ENCODE assay signal across 11 cellular contexts in the genomic region with DNA sequence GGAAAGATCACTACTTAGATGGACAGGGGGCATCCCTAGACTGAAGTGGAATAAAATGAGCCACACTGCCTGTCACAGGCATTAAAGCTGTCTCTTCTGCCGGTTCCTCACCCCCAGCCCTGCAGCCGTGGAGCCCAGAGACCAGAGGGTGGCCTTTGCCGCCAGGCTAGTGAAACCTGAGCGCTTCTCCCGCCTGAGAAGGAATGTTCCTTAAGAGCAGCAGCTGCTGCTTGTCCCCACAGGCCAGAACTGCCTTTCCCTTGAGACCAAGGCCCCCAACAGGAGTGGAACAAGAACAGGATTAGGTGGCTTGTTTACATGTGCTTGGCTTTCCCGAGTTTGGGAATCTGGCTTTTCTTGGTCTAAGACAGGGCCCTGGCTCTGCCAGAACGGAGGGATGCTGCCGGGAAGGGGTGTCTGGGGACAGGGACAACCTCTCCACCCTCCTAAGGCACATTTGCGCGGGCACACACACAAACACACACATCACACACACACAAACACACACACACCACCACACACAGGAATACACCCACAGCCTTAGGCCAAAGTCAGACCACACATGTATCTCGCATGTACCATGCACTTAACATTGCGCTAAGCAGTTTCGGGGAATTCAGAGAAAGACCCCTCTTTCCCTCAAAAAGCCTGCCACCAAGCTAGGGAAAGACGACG.
DNase-seq lines count a peak whose midpoint lies in the region; ATAC-seq and TF ChIP-seq lines count a peak whose summit lies in the region.
"Had no signal": no experiment of that assay in that cellular context is flagged by ENCODE, and none has a peak within 500 bp of the region (broad histone marks: within the 10 kb centered on the region; RNA-seq: fewer than 3 reads in every experiment).

No MANE protein-coding gene starts in this region.

- H3K9me3 ChIP-seq in H9 (ENCODE audit: control insufficient read depth, low read depth, low read length) (no peaks in the 10 kb centered on the region), right cardiac atrium (ENCODE audit: control insufficient read depth, low read length) (no peaks in the 10 kb centered on the region), prostate gland (no peaks in the 10 kb centered on the region)

- intact Hi-C loops in right cardiac atrium (cut with DNase I) (loop anchor here (10.0 kb wide), 4 partner anchors 49 to 309 kb away; a partner anchor contains a TSS), prostate gland (cut with DNase I) (loop anchor here (2.0 to 5.0 kb wide), 3 partner anchors 33 to 312 kb away; a partner anchor contains a TSS)

- no peak overlapping the region for H2AK5ac ChIP-seq in H9 (ENCODE audit: insufficient read length, low read length)

- peaks cover 0 to 2% of the 10 kb centered on the region in 2 experiments; a peak in 1 of 5 replicates for H3K9me3 Mint-ChIP-seq in H9
- H3K9me3 Mint-ChIP-seq: activated naive CD4-positive, alpha-beta T cell treated with anti-CD3 and anti-CD28 coated beads, Interleukin-2, amount 10 ng/mL, durations not matched to agents 7 days and 5 days; CD8-positive, alpha-beta T cell had no signal

- no peak overlapping the region for H2BK5ac ChIP-seq in H9 (ENCODE audit: insufficient read length, low read length)

- H3K56ac ChIP-seq in H9 (ENCODE audit: insufficient read length, low read depth, low read length), result no peak overlapping the region

- no peak overlapping the region for H3K4ac ChIP-seq in H9 (ENCODE audit: low read depth, low read length)

- peaks cover 8% of the 10 kb centered on the region; the same call in 1 of the 2 replicates for H3K4me1 ChIP-seq in H9 (ENCODE audit: insufficient read depth, low read length)
- H3K4me1 ChIP-seq in right cardiac atrium (ENCODE audit: control insufficient read depth, insufficient read depth, low read length), result peaks cover 7% of the 10 kb centered on the region
- no peaks in the 10 kb centered on the region for H3K4me1 ChIP-seq in prostate gland (replicated peaks)

- H3K79me2 ChIP-seq in H9 (ENCODE audit: insufficient read depth, low read length), result no peaks in the 10 kb centered on the region

- H3K23ac ChIP-seq in H9 (ENCODE audit: insufficient read length, low read depth, low read length), result no peak overlapping the region

- H3K27ac Mint-ChIP-seq in H9, result peak overlapping the region in 2 of 3 experiments; percentile 83 to 97; a peak in 3 of 7 replicates
- H3K27ac Mint-ChIP-seq: activated naive CD4-positive, alpha-beta T cell treated with anti-CD3 and anti-CD28 coated beads, Interleukin-2, amount 10 ng/mL, durations not matched to agents 7 days and 5 days; CD8-positive, alpha-beta T cell had no signal

- no peak overlapping the region for H3K4me2 ChIP-seq in H9 (ENCODE audit: insufficient read depth, insufficient read length, low read length)

- no CpG with 5 or more reads among the region's 15 CpGs for WGBS in H9 (ENCODE audit: extremely low coverage, insufficient read length, low lambda C conversion rate)
- WGBS in right cardiac atrium, result 55% methylated on average over 15 of the region's 15 CpGs
- WGBS in prostate gland, result 30% methylated on average over 15 of the region's 15 CpGs

- peak overlapping the region in 1 of 2 experiments; percentile 3; a peak in 1 of 5 replicates for H3K4me3 Mint-ChIP-seq in H9
- H3K4me3 Mint-ChIP-seq: activated naive CD4-positive, alpha-beta T cell treated with anti-CD3 and anti-CD28 coated beads, Interleukin-2, amount 10 ng/mL, durations not matched to agents 7 days and 5 days; CD8-positive, alpha-beta T cell had no signal

- H4K8ac ChIP-seq in H9 (replicated peaks; ENCODE audit: insufficient read length, low read depth, low read length), result no peak overlapping the region

- no peak for TF ChIP-seq POLR2A in prostate gland (IDR thresholded peaks at IDR 0.05)

- peak overlapping the region; percentile 16; the same call in 1 of the 2 replicates for H3K14ac ChIP-seq in H9 (ENCODE audit: insufficient read depth, low read length)

- no peak overlapping the region for H2BK20ac ChIP-seq in H9 (ENCODE audit: low read depth, low read length, poor library complexity, severe bottlenecking)

- peaks cover 0 to 9% (median 0%) of the 10 kb centered on the region in 3 experiments; a peak in 2 of 7 replicates for H3K36me3 Mint-ChIP-seq in H9 (ENCODE audit: insufficient read depth in 1 of 3, low read depth in 3 of 3)
- H3K36me3 Mint-ChIP-seq: activated naive CD4-positive, alpha-beta T cell treated with anti-CD3 and anti-CD28 coated beads, Interleukin-2, amount 10 ng/mL, durations not matched to agents 7 days and 5 days; CD8-positive, alpha-beta T cell had no signal

- H2BK15ac ChIP-seq in H9 (ENCODE audit: low read depth, low read length), result no peak overlapping the region

- H2BK120ac ChIP-seq in H9 (ENCODE audit: low read depth, low read length, poor library complexity, severe bottlenecking), result no peak overlapping the region

- peak overlapping the region; percentile 8 for H3K18ac ChIP-seq in H9 (ENCODE audit: insufficient read length, low read depth, low read length)

- H3K4me1 Mint-ChIP-seq in H9, result peaks cover 54 to 66% of the 10 kb centered on the region in 2 experiments
- H3K4me1 Mint-ChIP-seq: activated naive CD4-positive, alpha-beta T cell treated with anti-CD3 and anti-CD28 coated beads, Interleukin-2, amount 10 ng/mL, durations not matched to agents 7 days and 5 days had no signal

- no peak overlapping the region for H2AFZ ChIP-seq in H9 (ENCODE audit: low read length)

- no peak overlapping the region for H3T11ph ChIP-seq in H9 (ENCODE audit: low read length)

- TF ChIP-seq CTCF in H9 (conservative IDR thresholded peaks at IDR 0.05) (no peak), prostate gland (IDR thresholded peaks at IDR 0.05) (no peak)

- peak overlapping the region; percentile 31 for H4K5ac ChIP-seq in H9 (ENCODE audit: insufficient read length, low read depth, low read length)

- no peak overlapping the region for H4K91ac ChIP-seq in H9 (ENCODE audit: insufficient read length, low read depth, low read length)

- H3K27ac ChIP-seq in H9 (ENCODE audit: insufficient read length, low read depth, low read length) (no peak overlapping the region), right cardiac atrium (ENCODE audit: low read length) (no peak overlapping the region), prostate gland (peak overlapping the region; percentile 10 to 11)
- H3K27ac ChIP-seq: SK-N-MC had no signal

- H3K9ac ChIP-seq in H9 (ENCODE audit: extremely low read depth, insufficient read length, low read length), result no peak overlapping the region

- H3K23me2 ChIP-seq in H9 (ENCODE audit: insufficient read length, low read depth, low read length, poor library complexity, severe bottlenecking), result no peaks in the 10 kb centered on the region

- H4K20me1 ChIP-seq in H9 (ENCODE audit: control insufficient read depth, insufficient read depth, insufficient read length), result no peaks in the 10 kb centered on the region

- peak; percentile 71 for DNase-seq in H9
- peak; percentile 96 for DNase-seq in NCI-H82 (lab: John Stamatoyannopoulos, UW)
- no peak for DNase-seq in right cardiac atrium
- DNase-seq in prostate gland (ENCODE audit: low spot score), result no peak
- DNase-seq in NCI-H2029 (lab: John Stamatoyannopoulos, UW), result no peak
- DNase-seq in RPMI8226, result no peak
- DNase-seq in NCI-H1105 (lab: John Stamatoyannopoulos, UW), result no peak

- H3K27me3 ChIP-seq in H9 (ENCODE audit: insufficient read depth, low read length), result no peaks in the 10 kb centered on the region
- H3K27me3 ChIP-seq in right cardiac atrium (ENCODE audit: control insufficient read depth, insufficient read depth), result no peaks in the 10 kb centered on the region
- H3K27me3 ChIP-seq in prostate gland (replicated peaks; ENCODE audit: insufficient read depth), result no peaks in the 10 kb centered on the region

- H3K4me3 ChIP-seq in right cardiac atrium (ENCODE audit: low read length), result no peak overlapping the region
- no peak overlapping the region for H3K4me3 ChIP-seq in prostate gland
- H3K4me3 ChIP-seq: SK-N-MC had no signal

- H3K36me3 ChIP-seq in prostate gland, result no peaks in the 10 kb centered on the region

- H3K27me3 Mint-ChIP-seq in H9 (ENCODE audit: low read depth), result peaks cover 32% of the 10 kb centered on the region

- no peaks in the 10 kb centered on the region for H3K79me1 ChIP-seq in H9 (ENCODE audit: insufficient read depth, low read depth, low read length, poor library complexity, severe bottlenecking)

- ATAC-seq in right cardiac atrium, result peak; percentile 4 to 6
- ATAC-seq in GM21423 (IDR thresholded peaks at IDR 0.05; ENCODE audit: unreplicated experiment), result no peak

- peak overlapping the region; percentile 18 for H2BK12ac ChIP-seq in H9 (ENCODE audit: insufficient read length, low read depth, low read length)

Comparison
In these comparisons a context has a peak if more than half of its experiments do, and no peak if none do; other contexts are left out.
1. DNase-seq: peak in H9 (single experiment) and NCI-H82 (single experiment); none in right cardiac atrium (0 of 3), prostate gland (single experiment), NCI-H2029 (single experiment), RPMI8226 (single experiment) and NCI-H1105 (single experiment).
2. H3K27ac ChIP-seq: peak in prostate gland (2 of 2); none in H9 (single experiment) and right cardiac atrium (single experiment).